In the genomic region with DNA sequence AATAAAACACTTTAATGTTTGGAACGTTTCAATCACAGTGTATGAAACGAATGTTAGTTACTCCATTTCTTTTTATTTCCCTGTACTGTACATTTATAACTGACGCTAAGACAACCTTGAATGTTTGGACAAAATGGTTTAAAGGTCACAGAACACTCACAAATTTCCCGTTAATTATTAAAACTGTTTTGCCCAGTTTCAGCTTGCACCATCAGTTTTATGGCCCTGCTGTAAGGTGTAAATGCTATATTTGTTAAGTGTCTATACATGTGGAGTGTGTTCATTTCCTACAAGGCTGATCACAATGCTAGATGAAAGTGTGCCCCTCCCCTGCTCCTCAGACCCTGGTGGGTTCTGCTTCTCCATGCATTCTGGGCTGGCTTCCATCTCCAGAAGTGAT, we compare ENCODE assay signal across 13 cellular contexts. TPM values are rescaled to one million over a fixed set of nuclear protein-coding genes. Genes with fewer than 3 reads are reported as not detected.
A peak's percentile ranks its signal among the peaks of the same experiment; 100 is the strongest.
DNase-seq lines count a peak whose midpoint lies in the region; ATAC-seq, FAIRE-seq and TF ChIP-seq lines count a peak whose summit lies in the region.
"Had no signal": no experiment of that assay in that cellular context is flagged by ENCODE, and none has a peak within 500 bp of the region (broad histone marks: within the 10 kb centered on the region; RNA-seq: fewer than 3 reads in every experiment).

No MANE protein-coding gene starts in this region.

- peak; percentile 25; the same call in 1 of the 3 replicates for ATAC-seq in HepG2
- no peak for ATAC-seq in GM19452 (IDR thresholded peaks at IDR 0.05; ENCODE audit: unreplicated experiment)
- ATAC-seq: GM12878 had no signal

- DNase-seq in colonic mucosa (no peak), HepG2 (ENCODE audit: low spot score) (no peak), superior temporal gyrus (ENCODE audit: extremely low spot score) (no peak), foreskin fibroblast (no peak), GM19240 (ENCODE audit: insufficient read length, low spot score) (no peak)
- DNase-seq: ACHN; CD4-positive, CD25-positive, alpha-beta regulatory T cell; GOT3 had no signal

- in situ Hi-C loops in HepG2 (cut with HindIII; ENCODE audit: extremely low pct_ligation_motif_present, low pct_unique_long_range_greater_than_20kb) = no loop called here

- H3K27ac ChIP-seq in colonic mucosa = peak overlapping the region; percentile 2
- H3K27ac ChIP-seq in HepG2 (ENCODE audit: extremely low read length, insufficient read depth, low read length) = no peak overlapping the region
- H3K27ac ChIP-seq: BLaER1 treated with 17β-estradiol and CSF1 and Interleukin-3, amounts not matched to agents 10 nM and 100 nM had no signal

- peak overlapping the region; percentile 70 for H3K4me2 ChIP-seq in HepG2 (ENCODE audit: low read depth, low read length)
- H3K4me2 ChIP-seq: BLaER1 treated with 17β-estradiol and CSF1 and Interleukin-3, amounts not matched to agents 10 nM and 100 nM had no signal

- H3K9ac ChIP-seq in colonic mucosa (ENCODE audit: low read depth in 2 of 2, low read length in 2 of 2) (peak overlapping the region in 1 of 2 donors; percentile 55), HepG2 (ENCODE audit: insufficient read depth, low read depth, low read length) (no peak overlapping the region)
- H3K9ac ChIP-seq: BLaER1 treated with 17β-estradiol and CSF1 and Interleukin-3, amounts not matched to agents 10 nM and 100 nM had no signal

- no peaks in the 10 kb centered on the region for H3K79me2 ChIP-seq in HepG2 (ENCODE audit: insufficient read depth, low read length)

- no peak for TF ChIP-seq CTCF in colonic mucosa (IDR thresholded peaks at IDR 0.05)
- no peak for TF ChIP-seq CTCF in HepG2 (CRISPR knock-in tag; IDR thresholded peaks at IDR 0.05)
- no peak for TF ChIP-seq CTCF in nephron (IDR thresholded peaks at IDR 0.05; ENCODE audit: unreplicated experiment in 3 of 3)
- TF ChIP-seq CTCF in foreskin fibroblast (IDR thresholded peaks at IDR 0.05; ENCODE audit: low read depth, low read length) = no peak

- no peaks in the 10 kb centered on the region for H4K20me1 ChIP-seq in HepG2 (ENCODE audit: insufficient read depth, low read length)
- H4K20me1 ChIP-seq: BLaER1 treated with 17β-estradiol and CSF1 and Interleukin-3, amounts not matched to agents 10 nM and 100 nM had no signal

- BruUV-seq in HepG2 (replicated peaks; lab: Mats Ljungman, UMichigan) = no TSS peak

- no peaks in the 10 kb centered on the region for H3K36me3 Mint-ChIP-seq in nephron (ENCODE audit: low read depth)
- H3K36me3 Mint-ChIP-seq: CD4-positive, CD25-positive, alpha-beta regulatory T cell had no signal

- peak overlapping the region in 2 of 3 experiments; percentile 29 to 68 for H3K27ac Mint-ChIP-seq in nephron
- H3K27ac Mint-ChIP-seq: CD4-positive, CD25-positive, alpha-beta regulatory T cell had no signal

- H3K9me3 ChIP-seq in colonic mucosa (no peaks in the 10 kb centered on the region), HepG2 (ENCODE audit: low read length) (peaks cover 9% of the 10 kb centered on the region)
- H3K9me3 ChIP-seq: HAP-1 had no signal

- H3K36me3 ChIP-seq in colonic mucosa (no peaks in the 10 kb centered on the region), HepG2 (replicated peaks in 1 of 2; ENCODE audit: control insufficient read depth in 1 of 2, insufficient read depth in 2 of 2, low read length in 2 of 2) (no peaks in the 10 kb centered on the region)
- H3K36me3 ChIP-seq: HAP-1 had no signal

- WGBS in HepG2 (ENCODE audit: low lambda C conversion rate) = 14% methylated on average over 4 of the region's 4 CpGs

- peaks cover 40% of the 10 kb centered on the region for H3K27me3 Mint-ChIP-seq in nephron (ENCODE audit: low read depth)

- TF ChIP-seq EP300 in HepG2 (IDR thresholded peaks at IDR 0.05; ENCODE audit: low read depth in 2 of 2, low read length in 2 of 2) (no peak), HepG2 (CRISPR knock-in tag; IDR thresholded peaks at IDR 0.05; ENCODE audit: borderline replicate concordance) (no peak)

- no peak for TF ChIP-seq RAD21 in HepG2 (CRISPR knock-in tag; IDR thresholded peaks at IDR 0.05)

- CTCF ChIA-PET in HepG2 (lab: Yijun Ruan, JAX; ENCODE audit: low intra/inter-chr PET ratio, low total read pairs) = no interaction called here

- H3K4me3 Mint-ChIP-seq in nephron = no peak overlapping the region
- H3K4me3 Mint-ChIP-seq: CD4-positive, CD25-positive, alpha-beta regulatory T cell had no signal

- peaks cover 2% of the 10 kb centered on the region for H3K9me3 Mint-ChIP-seq in nephron

- intact Hi-C loops in colonic mucosa (cut with DNase I) = loop anchor here (5.0 kb wide), 1 partner anchor 40 kb away; no protein-coding TSS in a partner anchor
- intact Hi-C loops in HepG2 (cut with micrococcal nuclease; ENCODE audit: unreplicated experiment) = no loop called here

- H3K4me1 Mint-ChIP-seq in nephron = peaks cover 18% of the 10 kb centered on the region

- H2AFZ ChIP-seq in HepG2 (ENCODE audit: low read length) = no peak overlapping the region

- TF ChIP-seq POLR2A in HepG2 (IDR thresholded peaks at IDR 0.05; ENCODE audit: insufficient read depth in 1 of 2, low read depth in 2 of 2, low read length in 2 of 2) = no peak

- H3K4me3 ChIP-seq in colonic mucosa (no peak overlapping the region), HepG2 (replicated peaks in 1 of 3; ENCODE audit: insufficient read depth in 1 of 3, low read depth in 2 of 3, low read length in 3 of 3) (no peak overlapping the region), foreskin fibroblast (ENCODE audit: low read depth in 1 of 2, low read length in 2 of 2) (no peak overlapping the region)
- H3K4me3 ChIP-seq: BLaER1 treated with 17β-estradiol and CSF1 and Interleukin-3, amounts not matched to agents 10 nM and 100 nM; GM12878; HAP-1 had no signal

- H3K27me3 ChIP-seq in colonic mucosa = no peaks in the 10 kb centered on the region
- no peaks in the 10 kb centered on the region; a peak in 1 of 5 replicates for H3K27me3 ChIP-seq in HepG2 (ENCODE audit: control insufficient read depth in 1 of 2, insufficient read depth in 2 of 2, low read length in 2 of 2)

- H3K4me1 ChIP-seq in colonic mucosa (no peaks in the 10 kb centered on the region), HepG2 (ENCODE audit: insufficient read depth, low read length) (peaks cover 45% of the 10 kb centered on the region)
- H3K4me1 ChIP-seq: HAP-1 had no signal

- no peak for FAIRE-seq in HepG2 (lab: Jason Lieb, UNC)
- FAIRE-seq: GM12878 had no signal

- POLR2A ChIA-PET in HepG2 (lab: Yijun Ruan, JAX) = interaction anchor here (0.7 kb wide), 1 partner anchor 60 kb away, joined by 3 read pairs; no protein-coding TSS in a partner anchor

TF ChIP-seq in HepG2, 621 proteins besides CTCF, POLR2A, EP300 and RAD21 (continues in another document):
- TF ChIP-seq, protein P1, sequence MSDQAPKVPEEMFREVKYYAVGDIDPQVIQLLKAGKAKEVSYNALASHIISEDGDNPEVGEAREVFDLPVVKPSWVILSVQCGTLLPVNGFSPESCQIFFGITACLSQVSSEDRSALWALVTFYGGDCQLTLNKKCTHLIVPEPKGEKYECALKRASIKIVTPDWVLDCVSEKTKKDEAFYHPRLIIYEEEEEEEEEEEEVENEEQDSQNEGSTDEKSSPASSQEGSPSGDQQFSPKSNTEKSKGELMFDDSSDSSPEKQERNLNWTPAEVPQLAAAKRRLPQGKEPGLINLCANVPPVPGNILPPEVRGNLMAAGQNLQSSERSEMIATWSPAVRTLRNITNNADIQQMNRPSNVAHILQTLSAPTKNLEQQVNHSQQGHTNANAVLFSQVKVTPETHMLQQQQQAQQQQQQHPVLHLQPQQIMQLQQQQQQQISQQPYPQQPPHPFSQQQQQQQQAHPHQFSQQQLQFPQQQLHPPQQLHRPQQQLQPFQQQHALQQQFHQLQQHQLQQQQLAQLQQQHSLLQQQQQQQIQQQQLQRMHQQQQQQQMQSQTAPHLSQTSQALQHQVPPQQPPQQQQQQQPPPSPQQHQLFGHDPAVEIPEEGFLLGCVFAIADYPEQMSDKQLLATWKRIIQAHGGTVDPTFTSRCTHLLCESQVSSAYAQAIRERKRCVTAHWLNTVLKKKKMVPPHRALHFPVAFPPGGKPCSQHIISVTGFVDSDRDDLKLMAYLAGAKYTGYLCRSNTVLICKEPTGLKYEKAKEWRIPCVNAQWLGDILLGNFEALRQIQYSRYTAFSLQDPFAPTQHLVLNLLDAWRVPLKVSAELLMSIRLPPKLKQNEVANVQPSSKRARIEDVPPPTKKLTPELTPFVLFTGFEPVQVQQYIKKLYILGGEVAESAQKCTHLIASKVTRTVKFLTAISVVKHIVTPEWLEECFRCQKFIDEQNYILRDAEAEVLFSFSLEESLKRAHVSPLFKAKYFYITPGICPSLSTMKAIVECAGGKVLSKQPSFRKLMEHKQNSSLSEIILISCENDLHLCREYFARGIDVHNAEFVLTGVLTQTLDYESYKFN (CRISPR knock-in tag; conservative IDR thresholded peaks at IDR 0.05) = peak; percentile 55; the same call in 1 of the 2 replicates
- no peak for TF ChIP-seq ZNF180 (CRISPR knock-in tag; IDR thresholded peaks at IDR 0.05; ENCODE audit: borderline replicate concordance, low read depth)
- TF ChIP-seq HNF4A (CRISPR knock-in tag; IDR thresholded peaks at IDR 0.05) = 0 out of 2 replicates have a peak, but pooled peaks have one; percentile 16
- TF ChIP-seq HDAC2 (CRISPR knock-in tag; IDR thresholded peaks at IDR 0.05) = peak; percentile 35; the same call in 1 of the 2 replicates

RNA-seq across cellular contexts. Expression of a gene that starts 57.9 kb away (rescaled TPM):
- total RNA-seq in colonic mucosa (100 to 1,000 TPM; 110 to 185 TPM), HepG2 (2016; rRNA removed; fragmentation: Illumina TruSeq; extraction: Trizol) (24.6 and 28.2 TPM in 2 replicates)
- total RNA-seq in HepG2 (2016; cell fraction: cytosol; rRNA removed; fragmentation: Illumina TruSeq; extraction: Trizol; ENCODE audit: low read depth) = 3.8 and 4.0 TPM in 2 replicates
- 23.9 and 25.8 TPM in 2 replicates for total RNA-seq in HepG2 (2016; cell fraction: insoluble cytoplasmic fraction; rRNA removed; fragmentation: Illumina TruSeq; extraction: Trizol)
- total RNA-seq in HepG2 (2016; cell fraction: membrane; rRNA removed; fragmentation: Illumina TruSeq; extraction: Trizol) = 12.7 and 13.7 TPM in 2 replicates
- total RNA-seq in HepG2 (2016; cell fraction: nucleus; rRNA removed; fragmentation: Illumina TruSeq; extraction: Trizol) = 18.7 and 22.0 TPM in 2 replicates
- 64.4 and 71.4 TPM in 2 replicates for polyA plus RNA-seq in HepG2 (2011; rRNA removed)
- 35.2 and 41.5 TPM in 2 replicates for polyA plus RNA-seq in HepG2 (2011; cell fraction: cytosol; rRNA removed)
- 84.4 and 87.5 TPM in 2 replicates for polyA plus RNA-seq in HepG2 (2011; cell fraction: nucleus; rRNA removed)
- polyA plus RNA-seq in HepG2 (2012) = 88.7 and 93.9 TPM in 2 replicates
- 4.9 and 5.3 TPM in 2 replicates for polyA plus RNA-seq in HepG2 (2016; cell fraction: cytosol; fragmentation: Illumina TruSeq; extraction: Trizol; ENCODE audit: low read depth)
- polyA plus RNA-seq in HepG2 (2016; cell fraction: insoluble cytoplasmic fraction; fragmentation: Illumina TruSeq; extraction: Trizol; ENCODE audit: low read depth) = 32.4 and 34.7 TPM in 2 replicates
- polyA plus RNA-seq in HepG2 (2016; cell fraction: membrane; fragmentation: Illumina TruSeq; extraction: Trizol; ENCODE audit: low read depth) = 11.1 and 13.2 TPM in 2 replicates
- 37.6 and 39.9 TPM in 2 replicates for polyA plus RNA-seq in HepG2 (2016; cell fraction: nucleus; fragmentation: Illumina TruSeq; extraction: Trizol; ENCODE audit: insufficient read depth, low read depth)
- 29.2 and 54.2 TPM in 2 replicates for polyA minus RNA-seq in HepG2 (2011; rRNA and poly(A)+ RNA removed; ENCODE audit: low replicate concordance)
- polyA minus RNA-seq in HepG2 (2011; cell fraction: cytosol; rRNA and poly(A)+ RNA removed) = 54.7 and 59.7 TPM in 2 replicates
- 39.1 and 52.8 TPM in 2 replicates for polyA minus RNA-seq in HepG2 (2011; cell fraction: nucleus; rRNA and poly(A)+ RNA removed)
